ENCODE assay signal across 12 cellular contexts in genomic region chr4:78661086-78661690, GRCh38.
DNase-seq lines count a peak whose midpoint lies in the region; ATAC-seq and TF ChIP-seq lines count a peak whose summit lies in the region.
"Had no signal": no experiment of that assay in that cellular context is flagged by ENCODE, and none has a peak within 500 bp of the region (broad histone marks: within the 10 kb centered on the region; RNA-seq: fewer than 3 reads in every experiment).

No MANE protein-coding gene starts in this region.

- no peak for TF ChIP-seq CTCF in hepatocyte (IDR thresholded peaks at IDR 0.05; ENCODE audit: poor library complexity)
- no peak for TF ChIP-seq CTCF in psoas muscle (IDR thresholded peaks at IDR 0.05)
- TF ChIP-seq CTCF in SK-N-SH (IDR thresholded peaks at IDR 0.05) = no peak

- H3K4me3 ChIP-seq in BLaER1 treated with 17β-estradiol and CSF1 and Interleukin-3, amounts not matched to agents 10 nM and 100 nM = peak overlapping the region in 2 of 10 experiments; percentile 1 to 17; a peak in 1 of 20 replicates
- H3K4me3 ChIP-seq in SJSA1 = no peak overlapping the region
- no peak overlapping the region for H3K4me3 ChIP-seq in hepatocyte
- H3K4me3 ChIP-seq in psoas muscle = no peak overlapping the region
- H3K4me3 ChIP-seq in SK-N-SH (ENCODE audit: low read depth in 2 of 2, low read length in 1 of 2) = no peak overlapping the region
- H3K4me3 ChIP-seq: uterus had no signal

- H3K4me2 ChIP-seq in BLaER1 treated with 17β-estradiol and CSF1 and Interleukin-3, amounts not matched to agents 10 nM and 100 nM = peak overlapping the region; percentile 64 to 96 (median 86)
- peak overlapping the region; percentile 64 for H3K4me2 ChIP-seq in hepatocyte
- no peak overlapping the region for H3K4me2 ChIP-seq in SK-N-SH

- peaks cover 13% of the 10 kb centered on the region for H3F3A ChIP-seq in SK-N-SH (replicated peaks; ENCODE audit: insufficient read depth)

- peak overlapping the region; percentile 13 for H2AFZ ChIP-seq in hepatocyte
- H2AFZ ChIP-seq in SK-N-SH (ENCODE audit: low read depth) = no peak overlapping the region

- 0 out of 22 replicates have a peak, but pooled peaks cover 0 to 7% (median 0%) of the 10 kb centered on the region in 11 experiments for H3K9me3 ChIP-seq in BLaER1 treated with 17β-estradiol and CSF1 and Interleukin-3, amounts not matched to agents 10 nM and 100 nM (replicated peaks in 1 of 11)
- H3K9me3 ChIP-seq in SJSA1 (replicated peaks) (no peaks in the 10 kb centered on the region), hepatocyte (ENCODE audit: low read depth) (no peaks in the 10 kb centered on the region), psoas muscle (no peaks in the 10 kb centered on the region), SK-N-SH (no peaks in the 10 kb centered on the region)
- H3K9me3 ChIP-seq: uterus had no signal

- no peaks in the 10 kb centered on the region for H3K27me3 ChIP-seq in BLaER1 treated with 17β-estradiol and CSF1 and Interleukin-3, amounts not matched to agents 10 nM and 100 nM
- H3K27me3 ChIP-seq in SJSA1 (replicated peaks) = no peaks in the 10 kb centered on the region
- no peaks in the 10 kb centered on the region for H3K27me3 ChIP-seq in hepatocyte
- no peaks in the 10 kb centered on the region for H3K27me3 ChIP-seq in psoas muscle (ENCODE audit: insufficient read depth in 3 of 3, low read length in 2 of 3)
- no peaks in the 10 kb centered on the region for H3K27me3 ChIP-seq in SK-N-SH (ENCODE audit: insufficient read depth)
- H3K27me3 ChIP-seq: uterus had no signal

- 95% methylated on average over 3 of the region's 3 CpGs for WGBS in hepatocyte (ENCODE audit: low lambda C conversion rate, missing lambda C conversion rate)
- WGBS in psoas muscle, 3 donors = 49 to 81% (median 64%) methylated on average over 3 of the region's 3 CpGs
- WGBS in SK-N-SH (ENCODE audit: low lambda C conversion rate) = 99% methylated on average over 3 of the region's 3 CpGs

- H3K27ac ChIP-seq in BLaER1 treated with 17β-estradiol and CSF1 and Interleukin-3, amounts not matched to agents 10 nM and 100 nM = peak overlapping the region; percentile 85 to 96 (median 93)
- peak overlapping the region; percentile 68 for H3K27ac ChIP-seq in SJSA1
- peak overlapping the region; percentile 88 for H3K27ac ChIP-seq in hepatocyte
- peak overlapping the region; percentile 43 for H3K27ac ChIP-seq in psoas muscle
- no peak overlapping the region for H3K27ac ChIP-seq in SK-N-SH (ENCODE audit: low read depth in 2 of 2, low read length in 1 of 2)
- H3K27ac ChIP-seq: uterus had no signal

- ATAC-seq in psoas muscle (peak in 1 of 4 donors; percentile 48), GM19463 (IDR thresholded peaks at IDR 0.05; ENCODE audit: unreplicated experiment) (no peak)

- CTCF ChIA-PET in SK-N-SH (lab: Yijun Ruan, JAX) = interaction anchor here (0.5 to 2.1 kb wide), 3 partner anchors 16 to 601 kb away, joined by 3 to 10 read pairs (median 3); no protein-coding TSS in a partner anchor

- H3K79me2 ChIP-seq in hepatocyte = no peaks in the 10 kb centered on the region
- no peaks in the 10 kb centered on the region for H3K79me2 ChIP-seq in SK-N-SH (ENCODE audit: insufficient read depth)

- no peaks in the 10 kb centered on the region for H3K9me2 ChIP-seq in hepatocyte (replicated peaks; ENCODE audit: insufficient read depth)
- no peaks in the 10 kb centered on the region for H3K9me2 ChIP-seq in SK-N-SH

- peak overlapping the region; percentile 72 to 84 (median 76) for H3K9ac ChIP-seq in BLaER1 treated with 17β-estradiol and CSF1 and Interleukin-3, amounts not matched to agents 10 nM and 100 nM
- no peak overlapping the region for H3K9ac ChIP-seq in SK-N-SH

- TF ChIP-seq RAD21 in SK-N-SH (IDR thresholded peaks at IDR 0.05; ENCODE audit: low read length) = no peak

- H3K36me3 ChIP-seq in BLaER1 treated with 17β-estradiol and CSF1 and Interleukin-3, amounts not matched to agents 10 nM and 100 nM = peaks cover 0 to 10% (median 0%) of the 10 kb centered on the region in 11 experiments; a peak in 1 of 22 replicates
- H3K36me3 ChIP-seq in SJSA1 (no peaks in the 10 kb centered on the region), hepatocyte (replicated peaks; ENCODE audit: insufficient read depth, low read depth) (no peaks in the 10 kb centered on the region), psoas muscle (ENCODE audit: insufficient read depth in 1 of 2, low read depth in 1 of 2) (no peaks in the 10 kb centered on the region), SK-N-SH (replicated peaks in 1 of 2; ENCODE audit: control insufficient read depth in 1 of 2, insufficient read depth in 2 of 2, low read length in 1 of 2) (no peaks in the 10 kb centered on the region)
- H3K36me3 ChIP-seq: uterus had no signal

- DNase-seq in SJSA1 (ENCODE audit: low read depth in 1 of 2, low spot score in 2 of 2) (peak in 1 of 2 experiments; percentile 55), hepatocyte (ENCODE audit: low spot score) (no peak), psoas muscle (no peak), activated gamma-delta T cell treated with Interleukin-2 at 50 U/mL for 16 hours (no peak), germinal center (ENCODE audit: low spot score) (no peak), SK-N-SH (no peak)
- DNase-seq: activated CD4-positive, alpha-beta T cell treated with anti-CD3 and anti-CD28 coated beads, Interleukin-2, amount 50 U/mL, for 48 hours; KBM-7; T-helper 9 cell; uterus had no signal

- H4K20me1 ChIP-seq in BLaER1 treated with 17β-estradiol and CSF1 and Interleukin-3, amounts not matched to agents 10 nM and 100 nM = no peaks in the 10 kb centered on the region
- H4K20me1 ChIP-seq in hepatocyte (ENCODE audit: insufficient read depth, poor library complexity, severe bottlenecking) = no peaks in the 10 kb centered on the region
- H4K20me1 ChIP-seq in SK-N-SH (ENCODE audit: insufficient read depth) = no peaks in the 10 kb centered on the region

- TF ChIP-seq EP300 in SK-N-SH (IDR thresholded peaks at IDR 0.05; ENCODE audit: borderline replicate concordance in 1 of 2, low read depth in 1 of 2, low read length in 1 of 2) = no peak

- H3K4me1 ChIP-seq in BLaER1 treated with 17β-estradiol and CSF1 and Interleukin-3, amounts not matched to agents 10 nM and 100 nM = peaks cover 94 to 100% (median 96%) of the 10 kb centered on the region in 10 experiments
- H3K4me1 ChIP-seq in SJSA1 (replicated peaks) (peaks cover 55% of the 10 kb centered on the region), hepatocyte (ENCODE audit: insufficient read depth) (peaks cover 17% of the 10 kb centered on the region), psoas muscle (peaks cover 3% of the 10 kb centered on the region), SK-N-SH (ENCODE audit: control insufficient read depth in 1 of 2, insufficient read depth in 2 of 2, low read depth in 1 of 2, low read length in 1 of 2) (peaks cover 2 to 30% of the 10 kb centered on the region in 2 experiments; a peak in 3 of 4 replicates)
- H3K4me1 ChIP-seq: uterus had no signal

- intact Hi-C loops in psoas muscle (cut with DNase I) = no loop called here

- POLR2A ChIA-PET in SK-N-SH (lab: Yijun Ruan, JAX) = no interaction called here

TF ChIP-seq in SK-N-SH, 30 proteins besides CTCF, POLR2A, EP300 and RAD21:
- TF ChIP-seq JUND (IDR thresholded peaks at IDR 0.05) (no peak), NRF1 (IDR thresholded peaks at IDR 0.05; ENCODE audit: low read depth, low read length) (no peak), FOSL2 (IDR thresholded peaks at IDR 0.05; ENCODE audit: borderline replicate concordance, low read depth) (no peak), RCOR1 (IDR thresholded peaks at IDR 0.05; ENCODE audit: low read length) (no peak), USF1 (IDR thresholded peaks at IDR 0.05; ENCODE audit: borderline replicate concordance, low read depth) (no peak), GATA2 (CRISPR knock-in tag; IDR thresholded peaks at IDR 0.05) (no peak), PBX3 (IDR thresholded peaks at IDR 0.05) (no peak), RFX5 (IDR thresholded peaks at IDR 0.05; ENCODE audit: low read length) (no peak), TAF1 (IDR thresholded peaks at IDR 0.05; ENCODE audit: borderline replicate concordance, low read depth, low read length) (no peak), ZBTB33 (IDR thresholded peaks at IDR 0.05; ENCODE audit: borderline replicate concordance, low read depth) (no peak), YY1 (IDR thresholded peaks at IDR 0.05; ENCODE audit: low read depth) (no peak), SMC3 (IDR thresholded peaks at IDR 0.05; ENCODE audit: low read depth, low read length) (no peak), NFIC (IDR thresholded peaks at IDR 0.05; ENCODE audit: borderline replicate concordance) (no peak)
TF ChIP-seq in SK-N-SH: peak in this region for 0.

Comparison
In these comparisons a context has a peak if more than half of its experiments do, and no peak if none do; other contexts are left out.
1. H3K27ac ChIP-seq: peak in BLaER1 treated with 17β-estradiol and CSF1 and Interleukin-3, amounts not matched to agents 10 nM and 100 nM (11 of 11), SJSA1 (single experiment), hepatocyte (single experiment) and psoas muscle (single experiment); none in SK-N-SH (0 of 2).